In the genomic region with DNA sequence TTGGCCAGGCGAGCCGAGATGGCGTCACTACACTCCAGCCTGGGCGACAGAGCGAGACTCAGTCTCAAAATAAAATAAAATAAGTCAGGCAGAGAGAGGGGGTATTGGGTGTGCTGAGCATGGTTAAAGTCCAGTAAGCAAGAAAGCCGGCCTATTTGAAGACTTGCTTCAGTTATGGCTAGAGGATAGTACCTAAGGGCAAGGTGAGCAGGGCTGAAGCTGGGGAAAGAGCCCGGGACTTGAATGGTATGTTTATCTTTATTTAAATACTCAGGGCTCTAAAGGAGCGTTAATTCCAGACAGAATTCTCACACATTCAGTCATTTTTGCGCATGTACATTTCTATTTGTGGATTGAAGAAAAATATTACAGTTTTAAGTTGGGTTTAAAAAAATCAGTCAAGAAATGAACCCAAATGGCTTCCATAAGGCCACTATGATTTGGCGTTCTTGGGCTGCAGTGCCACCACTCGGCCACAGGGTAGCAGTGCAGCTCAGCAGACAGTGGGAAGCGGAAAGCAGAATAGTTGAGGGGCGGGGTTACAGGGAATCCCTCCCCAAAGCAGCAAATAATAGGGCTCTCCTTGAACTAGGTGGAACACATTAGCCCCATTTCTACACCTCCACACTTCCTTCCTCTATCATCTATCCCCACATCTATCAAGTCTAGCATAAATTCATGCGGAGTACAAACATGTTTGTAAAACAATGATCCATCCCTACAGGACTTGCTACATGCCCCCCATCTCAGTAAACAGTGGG, we compare ENCODE assay signal across 8 cellular contexts. TPM values are rescaled to one million over a fixed set of nuclear protein-coding genes. Genes with fewer than 3 reads are reported as not detected.
DNase-seq lines count a peak whose midpoint lies in the region; ATAC-seq and TF ChIP-seq lines count a peak whose summit lies in the region.

No MANE protein-coding gene starts in this region.

- DNase-seq in CMK (ENCODE audit: low read depth) = peak; percentile 30
- DNase-seq in NCI-H774 (lab: John Stamatoyannopoulos, UW) = peak; percentile 34
- peak; percentile 82 to 85 for DNase-seq in activated CD4-positive, alpha-beta T cell treated with anti-CD3 and anti-CD28 coated beads, Interleukin-2, amount 50 U/mL, for 48 hours
- DNase-seq in ecto neural progenitor cell (ENCODE audit: low spot score) = peak; percentile 84
- peak; percentile 83 for DNase-seq in lung (ENCODE audit: low spot score)
- DNase-seq in stimulated activated CD8-positive, alpha-beta memory T cell treated with anti-CD3 and anti-CD28 coated beads, Interleukin-12 subunit alpha, Interleukin-12 subunit beta, amount 100 ng/mL, for 4 hours (ENCODE audit: low read depth) = peak; percentile 36

- 45 to 50% methylated on average over 12 to 14 of the region's 14 CpGs for WGBS in lung, 2 donors

- H3K4me3 ChIP-seq in lung = no peak overlapping the region

- H3K36me3 ChIP-seq in lung (ENCODE audit: control insufficient read depth in 2 of 2, insufficient read depth in 2 of 2, low read length in 2 of 2) = no peaks in the 10 kb centered on the region

- H3K9me3 ChIP-seq in lung (ENCODE audit: control insufficient read depth in 2 of 2, insufficient read depth in 1 of 2, low read length in 1 of 2) = no peaks in the 10 kb centered on the region

- no peaks in the 10 kb centered on the region for H3K27me3 ChIP-seq in lung (ENCODE audit: control insufficient read depth, insufficient read depth)

- no peak overlapping the region for H3K27ac ChIP-seq in lung (ENCODE audit: low read depth in 1 of 2, low read length in 1 of 2)

- peak; percentile 95 for ATAC-seq in GM19438 (IDR thresholded peaks at IDR 0.05; ENCODE audit: low read depth, unreplicated experiment)
- peak; percentile 96 for ATAC-seq in HG03469 (IDR thresholded peaks at IDR 0.05; ENCODE audit: unreplicated experiment)
- peak; percentile 93 for ATAC-seq in lung (ENCODE audit: insufficient read depth, low FRiP score)

- TF ChIP-seq CTCF in lung (IDR thresholded peaks at IDR 0.05; ENCODE audit: control extremely low read depth, extremely low read depth) = peak; percentile 93

- no peaks in the 10 kb centered on the region for H3K4me1 ChIP-seq in lung (ENCODE audit: control insufficient read depth in 2 of 2, insufficient read depth in 2 of 2, low read length in 2 of 2)

RNA-seq across cellular contexts. Expression of gene SH3D19, which starts 37.2 kb away (rescaled TPM):
- 10 to 100 TPM; 55.7 to 69.2 TPM for total RNA-seq in lung
- 10 to 100 TPM; 22.1 to 45.8 TPM for polyA plus RNA-seq in lung

RNA-seq across cellular contexts. Expression of gene FHIP1A, which starts 46.4 kb away (rescaled TPM):
- 10 to 100 TPM; 21.8 to 27.1 TPM for total RNA-seq in lung
- polyA plus RNA-seq in lung = 1 to 10 TPM; 1.5 to 2.2 TPM

Comparison
In these comparisons a context has a peak if more than half of its experiments do, and no peak if none do; other contexts are left out.
1. DNase-seq: peak in every context shown above with its lines; median percentile 84 in ecto neural progenitor cell; 84 in activated CD4-positive, alpha-beta T cell treated with anti-CD3 and anti-CD28 coated beads, Interleukin-2, amount 50 U/mL, for 48 hours; 83 in lung; 36 in stimulated activated CD8-positive, alpha-beta memory T cell treated with anti-CD3 and anti-CD28 coated beads, Interleukin-12 subunit alpha, Interleukin-12 subunit beta, amount 100 ng/mL, for 4 hours; 34 in NCI-H774; 30 in CMK.